In the genomic region with DNA sequence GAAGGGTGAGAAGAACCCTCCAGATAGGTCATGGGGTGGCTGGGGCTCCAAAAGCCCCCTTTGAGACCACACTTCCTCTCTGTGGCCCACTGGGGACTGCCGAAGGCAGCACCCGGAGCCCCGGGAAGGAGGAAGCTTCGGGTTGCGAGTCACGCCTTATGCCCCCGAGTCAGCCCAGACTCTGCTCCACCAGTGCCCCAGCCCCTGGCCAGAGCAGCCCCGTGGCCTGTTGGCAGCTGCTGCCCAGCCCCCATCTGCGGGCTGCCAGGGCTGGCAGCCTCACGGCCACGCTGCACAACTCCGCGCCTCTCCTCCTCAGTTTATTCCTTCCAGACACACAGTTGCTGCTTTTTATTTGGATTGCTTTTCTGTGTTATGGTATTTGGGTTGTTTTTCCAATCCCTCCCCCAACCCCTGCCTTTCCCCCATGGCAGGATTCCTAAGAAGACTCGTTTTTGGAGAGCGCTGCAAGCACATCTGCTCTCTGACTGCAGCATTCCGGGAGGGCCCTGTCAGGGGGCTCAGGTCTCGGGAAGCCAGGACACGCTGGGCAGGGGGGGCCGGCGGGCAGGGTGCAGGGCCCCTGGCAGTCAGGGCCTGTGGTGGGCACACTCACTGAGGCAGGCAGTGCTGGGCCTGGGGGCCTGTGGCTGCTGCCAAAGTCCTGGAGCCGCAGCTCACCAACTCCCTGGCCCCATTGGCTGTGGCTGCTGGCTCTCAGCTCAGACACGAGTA, we compare ENCODE assay signal across 9 cellular contexts. TPM values are rescaled to one million over a fixed set of nuclear protein-coding genes. Genes with fewer than 3 reads are reported as not detected.
DNase-seq lines count a peak whose midpoint lies in the region; ATAC-seq and TF ChIP-seq lines count a peak whose summit lies in the region.
"Had no signal": no experiment of that assay in that cellular context is flagged by ENCODE, and none has a peak within 500 bp of the region (broad histone marks: within the 10 kb centered on the region; RNA-seq: fewer than 3 reads in every experiment).

No MANE protein-coding gene starts in this region.

- no peak for TF ChIP-seq POLR2A in vagina (IDR thresholded peaks at IDR 0.05)

- peak overlapping the region; percentile 80 to 98 (median 89) for H3K27ac Mint-ChIP-seq in naive B cell

- H3K27ac ChIP-seq in vagina: peak overlapping the region; percentile 71

- TF ChIP-seq CTCF in vagina (IDR thresholded peaks at IDR 0.05): no peak

- no peaks in the 10 kb centered on the region for H3K36me3 ChIP-seq in vagina

- H3K4me3 ChIP-seq in vagina: no peak overlapping the region

- intact Hi-C loops in Right ventricle myocardium inferior (cut with DNase I) (no loop called here), cardiac septum (cut with DNase I) (no loop called here), vagina (cut with DNase I) (no loop called here)

- H3K9me3 Mint-ChIP-seq in naive B cell: peaks cover 0 to 1% (median 0%) of the 10 kb centered on the region in 7 donors

- peak overlapping the region; percentile 33 to 81 (median 62) for H3K4me3 Mint-ChIP-seq in naive B cell

- H3K4me1 ChIP-seq in vagina: peaks cover 83% of the 10 kb centered on the region

- no peaks in the 10 kb centered on the region for H3K27me3 Mint-ChIP-seq in naive B cell

- no peaks in the 10 kb centered on the region for H3K27me3 ChIP-seq in vagina

- H3K9me3 ChIP-seq in vagina: no peaks in the 10 kb centered on the region

- peaks cover 48 to 73% (median 59%) of the 10 kb centered on the region in 3 donors for H3K4me1 Mint-ChIP-seq in naive B cell

- no peaks in the 10 kb centered on the region for H3K36me3 Mint-ChIP-seq in naive B cell

- DNase-seq in Right ventricle myocardium inferior (ENCODE audit: missing footprints) (no peak), cardiac septum (ENCODE audit: low spot score) (no peak), fibroblast of the conjunctiva (ENCODE audit: low read depth) (peak; percentile 56), naive B cell (peak; percentile 76), vagina (ENCODE audit: extremely low spot score in 2 of 2) (no peak), dermis blood vessel endothelial cell (no peak), ecto neural progenitor cell (ENCODE audit: low spot score) (no peak)
- DNase-seq: stimulated activated CD4-positive, alpha-beta T cell treated with anti-CD3 and anti-CD28 coated beads, Interleukin-12 subunit alpha, Interleukin-12 subunit beta, amount 100 ng/mL, for 4 hours had no signal

- ATAC-seq in Right ventricle myocardium inferior: peak; percentile 42
- peak; percentile 92 for ATAC-seq in naive B cell (ENCODE audit: low read depth in 2 of 2)
- ATAC-seq in HG03097 (IDR thresholded peaks at IDR 0.05; ENCODE audit: low FRiP score, unreplicated experiment): no peak

RNA-seq across cellular contexts. Expression of a gene that starts 20.3 kb away (rescaled TPM):
- total RNA-seq in Right ventricle myocardium inferior: 31.3 TPM
- total RNA-seq in cardiac septum: 30.2 TPM
- polyA plus RNA-seq in naive B cell (ENCODE audit: low read depth in 6 of 6): 10 to 100 TPM; 26.2 to 48.5 (median 46.9) TPM
- total RNA-seq in vagina: 25.5 TPM
- total RNA-seq in dermis blood vessel endothelial cell: 12.4 and 12.9 TPM in 2 replicates

Comparison
In these comparisons a context has a peak if more than half of its experiments do, and no peak if none do; other contexts are left out.
1. DNase-seq: peak in fibroblast of the conjunctiva (single experiment) and naive B cell (single experiment); none in Right ventricle myocardium inferior (single experiment), cardiac septum (single experiment), vagina (0 of 2), dermis blood vessel endothelial cell (single experiment) and ecto neural progenitor cell (single experiment).